Comparison of ENCODE assay signal across 1 cellular context in the genomic region with DNA sequence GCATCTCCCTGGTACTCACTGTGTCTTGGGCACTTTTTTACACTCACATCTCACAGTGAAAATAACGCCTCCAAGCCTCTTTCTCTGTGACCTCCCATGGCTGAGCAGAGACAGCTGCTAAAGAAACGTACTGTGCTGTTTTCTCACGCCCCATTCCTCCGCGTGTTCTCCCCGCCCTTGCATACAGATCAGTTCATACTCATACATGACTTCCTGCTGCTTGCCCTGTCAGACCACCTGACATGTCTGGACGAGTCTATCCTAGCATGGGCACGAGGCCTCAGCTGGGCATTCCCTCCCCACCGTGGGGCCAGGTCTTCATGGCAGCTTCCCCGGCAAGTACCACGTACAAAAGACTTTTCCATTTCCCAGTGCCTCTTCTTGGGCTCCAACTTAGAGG.
A peak's percentile ranks its signal among the peaks of the same experiment; 100 is the strongest.
TF ChIP-seq lines count a peak whose summit lies in the region.

No MANE protein-coding gene starts in this region.

TF ChIP-seq in HepG2, 621 proteins besides CTCF, POLR2A, EP300 and RAD21:
- TF ChIP-seq ZSCAN20 (CRISPR knock-in tag; IDR thresholded peaks at IDR 0.05; ENCODE audit: borderline replicate concordance) = no peak
- TF ChIP-seq, protein P1, sequence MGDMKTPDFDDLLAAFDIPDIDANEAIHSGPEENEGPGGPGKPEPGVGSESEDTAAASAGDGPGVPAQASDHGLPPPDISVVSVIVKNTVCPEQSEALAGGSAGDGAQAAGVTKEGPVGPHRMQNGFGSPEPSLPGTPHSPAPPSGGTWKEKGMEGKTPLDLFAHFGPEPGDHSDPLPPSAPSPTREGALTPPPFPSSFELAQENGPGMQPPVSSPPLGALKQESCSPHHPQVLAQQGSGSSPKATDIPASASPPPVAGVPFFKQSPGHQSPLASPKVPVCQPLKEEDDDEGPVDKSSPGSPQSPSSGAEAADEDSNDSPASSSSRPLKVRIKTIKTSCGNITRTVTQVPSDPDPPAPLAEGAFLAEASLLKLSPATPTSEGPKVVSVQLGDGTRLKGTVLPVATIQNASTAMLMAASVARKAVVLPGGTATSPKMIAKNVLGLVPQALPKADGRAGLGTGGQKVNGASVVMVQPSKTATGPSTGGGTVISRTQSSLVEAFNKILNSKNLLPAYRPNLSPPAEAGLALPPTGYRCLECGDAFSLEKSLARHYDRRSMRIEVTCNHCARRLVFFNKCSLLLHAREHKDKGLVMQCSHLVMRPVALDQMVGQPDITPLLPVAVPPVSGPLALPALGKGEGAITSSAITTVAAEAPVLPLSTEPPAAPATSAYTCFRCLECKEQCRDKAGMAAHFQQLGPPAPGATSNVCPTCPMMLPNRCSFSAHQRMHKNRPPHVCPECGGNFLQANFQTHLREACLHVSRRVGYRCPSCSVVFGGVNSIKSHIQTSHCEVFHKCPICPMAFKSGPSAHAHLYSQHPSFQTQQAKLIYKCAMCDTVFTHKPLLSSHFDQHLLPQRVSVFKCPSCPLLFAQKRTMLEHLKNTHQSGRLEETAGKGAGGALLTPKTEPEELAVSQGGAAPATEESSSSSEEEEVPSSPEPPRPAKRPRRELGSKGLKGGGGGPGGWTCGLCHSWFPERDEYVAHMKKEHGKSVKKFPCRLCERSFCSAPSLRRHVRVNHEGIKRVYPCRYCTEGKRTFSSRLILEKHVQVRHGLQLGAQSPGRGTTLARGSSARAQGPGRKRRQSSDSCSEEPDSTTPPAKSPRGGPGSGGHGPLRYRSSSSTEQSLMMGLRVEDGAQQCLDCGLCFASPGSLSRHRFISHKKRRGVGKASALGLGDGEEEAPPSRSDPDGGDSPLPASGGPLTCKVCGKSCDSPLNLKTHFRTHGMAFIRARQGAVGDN (CRISPR knock-in tag; IDR thresholded peaks at IDR 0.05) = peak; percentile 52
- TF ChIP-seq HDAC6 (IDR thresholded peaks at IDR 0.05; ENCODE audit: low read depth, low read length) = no peak
- TF ChIP-seq, protein P2, sequence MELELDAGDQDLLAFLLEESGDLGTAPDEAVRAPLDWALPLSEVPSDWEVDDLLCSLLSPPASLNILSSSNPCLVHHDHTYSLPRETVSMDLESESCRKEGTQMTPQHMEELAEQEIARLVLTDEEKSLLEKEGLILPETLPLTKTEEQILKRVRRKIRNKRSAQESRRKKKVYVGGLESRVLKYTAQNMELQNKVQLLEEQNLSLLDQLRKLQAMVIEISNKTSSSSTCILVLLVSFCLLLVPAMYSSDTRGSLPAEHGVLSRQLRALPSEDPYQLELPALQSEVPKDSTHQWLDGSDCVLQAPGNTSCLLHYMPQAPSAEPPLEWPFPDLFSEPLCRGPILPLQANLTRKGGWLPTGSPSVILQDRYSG (CRISPR knock-in tag; IDR thresholded peaks at IDR 0.05) = no peak
- TF ChIP-seq ZNF598 (CRISPR knock-in tag; IDR thresholded peaks at IDR 0.05; ENCODE audit: borderline replicate concordance) = 0 out of 2 replicates have a peak, but pooled peaks have one; percentile 45
- TF ChIP-seq ZSCAN25 (CRISPR knock-in tag; IDR thresholded peaks at IDR 0.05) = no peak
- TF ChIP-seq SP5 (CRISPR knock-in tag; IDR thresholded peaks at IDR 0.05; ENCODE audit: borderline replicate concordance, low read depth) = no peak
- no peak for TF ChIP-seq SNRNP70 (IDR thresholded peaks at IDR 0.05; ENCODE audit: low read depth, low read length)
- TF ChIP-seq ZBTB38 (CRISPR knock-in tag; IDR thresholded peaks at IDR 0.05) = peak; percentile 60; the same call in 1 of the 2 replicates
- TF ChIP-seq ZIK1 (CRISPR knock-in tag; IDR thresholded peaks at IDR 0.05; ENCODE audit: borderline replicate concordance, low read depth) = no peak
- no peak for TF ChIP-seq FOXO1 (CRISPR knock-in tag; IDR thresholded peaks at IDR 0.05)
- TF ChIP-seq TMF1 (CRISPR knock-in tag; IDR thresholded peaks at IDR 0.05; ENCODE audit: low read depth) = no peak
- no peak for TF ChIP-seq ZSCAN31 (CRISPR knock-in tag; IDR thresholded peaks at IDR 0.05; ENCODE audit: low read depth)
- no peak for TF ChIP-seq ARNT (IDR thresholded peaks at IDR 0.05)
- no peak for TF ChIP-seq STAT5B (CRISPR knock-in tag; IDR thresholded peaks at IDR 0.05)
- TF ChIP-seq, protein P3, sequence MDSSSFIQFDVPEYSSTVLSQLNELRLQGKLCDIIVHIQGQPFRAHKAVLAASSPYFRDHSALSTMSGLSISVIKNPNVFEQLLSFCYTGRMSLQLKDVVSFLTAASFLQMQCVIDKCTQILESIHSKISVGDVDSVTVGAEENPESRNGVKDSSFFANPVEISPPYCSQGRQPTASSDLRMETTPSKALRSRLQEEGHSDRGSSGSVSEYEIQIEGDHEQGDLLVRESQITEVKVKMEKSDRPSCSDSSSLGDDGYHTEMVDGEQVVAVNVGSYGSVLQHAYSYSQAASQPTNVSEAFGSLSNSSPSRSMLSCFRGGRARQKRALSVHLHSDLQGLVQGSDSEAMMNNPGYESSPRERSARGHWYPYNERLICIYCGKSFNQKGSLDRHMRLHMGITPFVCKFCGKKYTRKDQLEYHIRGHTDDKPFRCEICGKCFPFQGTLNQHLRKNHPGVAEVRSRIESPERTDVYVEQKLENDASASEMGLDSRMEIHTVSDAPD (CRISPR knock-in tag; IDR thresholded peaks at IDR 0.05) = no peak
- TF ChIP-seq PAX8 (CRISPR knock-in tag; IDR thresholded peaks at IDR 0.05; ENCODE audit: borderline replicate concordance) = no peak
